Comparison of ENCODE assay signal across 9 cellular contexts in the genomic region with DNA sequence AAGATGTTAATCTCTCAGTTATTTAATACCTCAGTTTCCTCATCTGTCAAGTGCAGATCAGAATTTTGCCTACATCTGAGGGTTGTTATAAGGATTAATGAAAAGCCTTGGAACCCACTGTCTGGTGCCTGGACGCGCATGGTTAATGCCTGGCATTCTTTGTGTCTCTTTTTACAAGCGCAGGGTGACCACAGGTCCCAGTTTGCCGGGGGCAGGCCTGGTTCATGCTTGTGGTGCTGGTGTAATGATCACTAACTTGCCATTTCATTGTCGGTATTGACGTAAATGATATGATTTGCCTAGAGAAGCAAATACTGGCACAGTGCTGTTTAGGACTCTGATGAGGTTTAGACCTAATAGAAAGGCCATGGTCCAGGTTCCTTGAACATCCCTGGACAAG.
"Had no signal": no experiment of that assay in that cellular context is flagged by ENCODE, and none has a peak within 500 bp of the region (broad histone marks: within the 10 kb centered on the region; RNA-seq: fewer than 3 reads in every experiment).

No MANE protein-coding gene starts in this region.

- H3K9me3 ChIP-seq: esophagus muscularis mucosa, tibial nerve had no signal

- H3K27me3 Mint-ChIP-seq: stimulated activated memory B cell treated with anti-CD40 and anti-IgM and Interleukin-4, amounts not matched to agents 10 μg/mL and 1 μg/mL and 100 μg/mL, for 72 hours had no signal

- H3K27ac ChIP-seq: esophagus muscularis mucosa had no signal

- ATAC-seq: activated CD4-positive, CD25-positive, alpha-beta regulatory T cell treated with anti-CD3 and anti-CD28 coated beads, Interleukin-2, amount 50 U/mL, for 24 hours; left colon; stimulated activated memory B cell treated with anti-CD40 and anti-IgM and Interleukin-4, amounts not matched to agents 10 μg/mL and 1 μg/mL and 100 μg/mL, for 72 hours had no signal

- DNase-seq: activated naive CD8-positive, alpha-beta T cell treated with anti-CD3 and anti-CD28 coated beads for 36 hours; cerebellar nuclear complex; head of caudate nucleus; left colon had no signal

- H3K4me3 ChIP-seq: esophagus muscularis mucosa, tibial nerve had no signal

- H3K36me3 Mint-ChIP-seq: activated naive CD8-positive, alpha-beta T cell treated with anti-CD3 and anti-CD28 coated beads for 36 hours; stimulated activated memory B cell treated with anti-CD40 and anti-IgM and Interleukin-4, amounts not matched to agents 10 μg/mL and 1 μg/mL and 100 μg/mL, for 72 hours had no signal

- H3K27ac Mint-ChIP-seq: activated naive CD8-positive, alpha-beta T cell treated with anti-CD3 and anti-CD28 coated beads for 36 hours; stimulated activated memory B cell treated with anti-CD40 and anti-IgM and Interleukin-4, amounts not matched to agents 10 μg/mL and 1 μg/mL and 100 μg/mL, for 72 hours; T-helper 2 cell treated with Interferon-gamma antibody and Interleukin-4, amounts not matched to agents 5 μg/mL and 100 μg/mL, for 36 hours had no signal

- H3K27me3 ChIP-seq: tibial nerve had no signal

- H3K36me3 ChIP-seq: esophagus muscularis mucosa, tibial nerve had no signal

- H3K4me3 Mint-ChIP-seq: activated naive CD8-positive, alpha-beta T cell treated with anti-CD3 and anti-CD28 coated beads for 36 hours; stimulated activated memory B cell treated with anti-CD40 and anti-IgM and Interleukin-4, amounts not matched to agents 10 μg/mL and 1 μg/mL and 100 μg/mL, for 72 hours; T-helper 2 cell treated with Interferon-gamma antibody and Interleukin-4, amounts not matched to agents 5 μg/mL and 100 μg/mL, for 36 hours had no signal

- H3K9me3 Mint-ChIP-seq: activated naive CD8-positive, alpha-beta T cell treated with anti-CD3 and anti-CD28 coated beads for 36 hours; stimulated activated memory B cell treated with anti-CD40 and anti-IgM and Interleukin-4, amounts not matched to agents 10 μg/mL and 1 μg/mL and 100 μg/mL, for 72 hours; T-helper 2 cell treated with Interferon-gamma antibody and Interleukin-4, amounts not matched to agents 5 μg/mL and 100 μg/mL, for 36 hours had no signal
